In the genomic region with DNA sequence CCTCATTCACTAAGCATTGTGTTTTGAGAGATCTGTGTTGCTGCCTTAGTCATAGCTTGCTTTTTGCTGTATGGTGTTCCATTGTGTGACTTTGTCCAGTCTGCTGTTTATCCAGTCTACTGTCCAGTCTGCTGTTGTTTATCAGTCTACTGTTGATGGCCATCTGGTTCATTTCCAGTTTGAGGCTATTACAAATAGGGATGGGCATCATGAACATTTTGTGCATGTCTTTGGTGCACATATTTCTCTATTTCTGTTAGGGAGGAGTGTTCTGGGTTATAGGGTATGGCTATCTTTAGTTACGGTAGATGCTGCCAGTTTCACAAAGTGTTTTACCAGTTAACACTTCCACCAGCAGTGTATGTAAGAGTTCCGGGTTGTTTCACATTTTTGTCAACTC, we compare ENCODE assay signal across 30 cellular contexts. TPM values are rescaled to one million over a fixed set of nuclear protein-coding genes. Genes with fewer than 3 reads are reported as not detected.
DNase-seq lines count a peak whose midpoint lies in the region; ATAC-seq and TF ChIP-seq lines count a peak whose summit lies in the region.
"Had no signal": no experiment of that assay in that cellular context is flagged by ENCODE, and none has a peak within 500 bp of the region (broad histone marks: within the 10 kb centered on the region; RNA-seq: fewer than 3 reads in every experiment).

No MANE protein-coding gene starts in this region.

- H3K27ac ChIP-seq in CD8-positive, alpha-beta T cell (ENCODE audit: low read depth, low read length), result no peak overlapping the region
- H3K27ac ChIP-seq in heart left ventricle (peak overlapping the region in 10 of 12 donors; percentile 35 to 79 (median 70)), psoas muscle (peak overlapping the region; percentile 46)
- H3K27ac ChIP-seq: BLaER1 treated with 17β-estradiol and CSF1 and Interleukin-3, amounts not matched to agents 10 nM and 100 nM; neutrophil; prostate gland; SK-N-MC; transverse colon had no signal

- H3K9me3 Mint-ChIP-seq in CD8-positive, alpha-beta T cell, result no peaks in the 10 kb centered on the region
- H3K9me3 Mint-ChIP-seq in T-cell, result peaks cover 0 to 4% (median 0%) of the 10 kb centered on the region in 3 donors
- H3K9me3 Mint-ChIP-seq: central memory CD8-positive, alpha-beta T cell; dendritic cell treated with granulocyte-macrophage colony-stimulating factor and Interleukin-4, amounts not matched to agents 40 ng/mL and 50 ng/mL, for 4 days had no signal

- H3K36me3 ChIP-seq in CD8-positive, alpha-beta T cell (ENCODE audit: insufficient read depth, low read length), result peaks cover 27% of the 10 kb centered on the region
- H3K36me3 ChIP-seq in heart left ventricle (peaks cover 0 to 80% (median 59%) of the 10 kb centered on the region in 9 donors), psoas muscle (ENCODE audit: insufficient read depth in 1 of 2, low read depth in 1 of 2) (peaks cover 3 to 77% of the 10 kb centered on the region in 2 donors)
- H3K36me3 ChIP-seq: prostate gland had no signal

- intact Hi-C loops in CD8-positive, alpha-beta T cell (cut with DNase I, micrococcal nuclease), result no loop called here
- intact Hi-C loops in heart left ventricle (cut with DNase I) (no loop called here), psoas muscle (cut with DNase I) (no loop called here)

- H3K4me1 ChIP-seq in CD8-positive, alpha-beta T cell (ENCODE audit: insufficient read depth, low read length), result peaks cover 14% of the 10 kb centered on the region
- H3K4me1 ChIP-seq in heart left ventricle (peaks cover 0 to 54% (median 23%) of the 10 kb centered on the region in 12 donors), psoas muscle (peaks cover 21% of the 10 kb centered on the region)
- H3K4me1 ChIP-seq: prostate gland, transverse colon had no signal

- H3K27ac Mint-ChIP-seq in CD8-positive, alpha-beta T cell, result peak overlapping the region; percentile 42
- peak overlapping the region; percentile 73 to 90 for H3K27ac Mint-ChIP-seq in T-cell
- H3K27ac Mint-ChIP-seq: activated CD8-positive, alpha-beta T cell treated with anti-CD3 and anti-CD28 coated beads for 36 hours; activated naive CD4-positive, alpha-beta T cell treated with anti-CD3 and anti-CD28 coated beads, Interleukin-2, amount 50 U/mL, for 24 hours; activated T-helper 2 cell treated with anti-CD3 and anti-CD28 coated beads, Interferon-gamma antibody, Interleukin-2, Interleukin-4, amounts not matched to agents 10 μg/mL and 5 μg/mL and 100 μg/mL, durations not matched to agents 14 hours and 24 hours and 36 hours; dendritic cell treated with granulocyte-macrophage colony-stimulating factor and Interleukin-4, amounts not matched to agents 40 ng/mL and 50 ng/mL, for 4 days had no signal

- H3K36me3 Mint-ChIP-seq in CD8-positive, alpha-beta T cell, result peaks cover 77% of the 10 kb centered on the region
- H3K36me3 Mint-ChIP-seq in T-cell, result peaks cover 70% of the 10 kb centered on the region

- no peaks in the 10 kb centered on the region for H3K27me3 Mint-ChIP-seq in CD8-positive, alpha-beta T cell (ENCODE audit: low read depth)
- no peaks in the 10 kb centered on the region for H3K27me3 Mint-ChIP-seq in T-cell
- H3K27me3 Mint-ChIP-seq: activated CD8-positive, alpha-beta T cell treated with anti-CD3 and anti-CD28 coated beads for 36 hours; activated naive CD4-positive, alpha-beta T cell treated with anti-CD3 and anti-CD28 coated beads, Interleukin-2, amount 50 U/mL, for 24 hours; central memory CD8-positive, alpha-beta T cell; dendritic cell treated with granulocyte-macrophage colony-stimulating factor and Interleukin-4, amounts not matched to agents 40 ng/mL and 50 ng/mL, for 4 days had no signal

- no peak for TF ChIP-seq POLR2A in heart left ventricle (IDR thresholded peaks at IDR 0.05)

- no peak overlapping the region for H3K4me3 Mint-ChIP-seq in CD8-positive, alpha-beta T cell
- H3K4me3 Mint-ChIP-seq in T-cell, result no peak overlapping the region
- H3K4me3 Mint-ChIP-seq: activated CD8-positive, alpha-beta T cell treated with anti-CD3 and anti-CD28 coated beads for 36 hours; activated naive CD4-positive, alpha-beta T cell treated with anti-CD3 and anti-CD28 coated beads, Interleukin-2, amount 50 U/mL, for 24 hours; central memory CD8-positive, alpha-beta T cell; dendritic cell treated with granulocyte-macrophage colony-stimulating factor and Interleukin-4, amounts not matched to agents 40 ng/mL and 50 ng/mL, for 4 days had no signal

- ATAC-seq in CD8-positive, alpha-beta T cell, result no peak
- ATAC-seq in T-cell (replicated peaks in 1 of 4) (no peak), heart left ventricle (peak; percentile 48 to 80 (median 54)), psoas muscle (peak in 3 of 4 donors; percentile 55 to 74 (median 64)), HG02610 (IDR thresholded peaks at IDR 0.05; ENCODE audit: unreplicated experiment) (no peak)
- ATAC-seq: activated CD8-positive, alpha-beta T cell treated with anti-CD3 and anti-CD28 coated beads for 36 hours had no signal

- no peak overlapping the region for H3K4me3 ChIP-seq in CD8-positive, alpha-beta T cell (ENCODE audit: low read depth, low read length)
- H3K4me3 ChIP-seq in heart left ventricle (no peak overlapping the region), psoas muscle (no peak overlapping the region)
- H3K4me3 ChIP-seq: BLaER1 treated with 17β-estradiol and CSF1 and Interleukin-3, amounts not matched to agents 10 nM and 100 nM; MG63; prostate gland; SK-N-MC; skin epidermis; transverse colon had no signal

- 27 to 57% (median 36%) methylated on average over 2 of the region's 2 CpGs for WGBS in heart left ventricle, 4 donors
- WGBS in psoas muscle, 3 donors, result 46 to 48% (median 47%) methylated on average over 2 of the region's 2 CpGs

- no peaks in the 10 kb centered on the region for H3K27me3 ChIP-seq in CD8-positive, alpha-beta T cell (ENCODE audit: insufficient read depth, low read length)
- H3K27me3 ChIP-seq in heart left ventricle (no peaks in the 10 kb centered on the region), psoas muscle (ENCODE audit: insufficient read depth in 3 of 3, low read length in 2 of 3) (no peaks in the 10 kb centered on the region)
- H3K27me3 ChIP-seq: BLaER1 treated with 17β-estradiol and CSF1 and Interleukin-3, amounts not matched to agents 10 nM and 100 nM; MG63; neutrophil; transverse colon had no signal

- no peaks in the 10 kb centered on the region for H3K9me3 ChIP-seq in CD8-positive, alpha-beta T cell (ENCODE audit: low read length)
- H3K9me3 ChIP-seq in heart left ventricle (peaks cover 0 to 9% (median 0%) of the 10 kb centered on the region in 12 donors), psoas muscle (no peaks in the 10 kb centered on the region)
- H3K9me3 ChIP-seq: MG63, neutrophil, prostate gland, transverse colon had no signal

- DNase-seq in CD8-positive, alpha-beta T cell, result no peak
- DNase-seq in T-cell (no peak), heart left ventricle (no peak), psoas muscle (no peak), AG08396 (ENCODE audit: low spot score) (no peak)
- no peak for DNase-seq in stimulated activated CD4-positive, alpha-beta T cell treated with anti-CD3 and anti-CD28 coated beads, Interleukin-12 subunit alpha, Interleukin-12 subunit beta, amount 100 ng/mL, for 4 hours
- DNase-seq: activated CD4-positive, alpha-beta T cell treated with anti-CD3 and anti-CD28 coated beads for 1 hour; activated CD8-positive, alpha-beta T cell treated with anti-CD3 and anti-CD28 coated beads for 36 hours; HCEC 1CT; head of caudate nucleus; KBM-7; mammary epithelial cell; MG63; NCI-H1694; RPMI8226; stimulated activated CD4-positive, alpha-beta T cell treated with anti-CD3 and anti-CD28 coated beads, Interleukin-1b, Interleukin-23, amount 100 ng/mL, for 48 hours; T-helper 2 cell; transverse colon had no signal

- peaks cover 28% of the 10 kb centered on the region for H3K4me1 Mint-ChIP-seq in CD8-positive, alpha-beta T cell (ENCODE audit: low read depth)
- peaks cover 35 to 49% (median 46%) of the 10 kb centered on the region in 3 donors for H3K4me1 Mint-ChIP-seq in T-cell

- no peak for TF ChIP-seq CTCF in CD8-positive, alpha-beta T cell (IDR thresholded peaks at IDR 0.05)
- TF ChIP-seq CTCF in heart left ventricle (IDR thresholded peaks at IDR 0.05), result no peak
- TF ChIP-seq CTCF in psoas muscle (IDR thresholded peaks at IDR 0.05), result no peak

- POLR2A ChIA-PET in CD8-positive, alpha-beta T cell (lab: Charles Lee), result no interaction called here
- POLR2A ChIA-PET in T-cell (lab: Charles Lee), result no interaction called here

- CTCF ChIA-PET in CD8-positive, alpha-beta T cell (lab: Charles Lee), result interaction anchor here (1.4 kb wide), 1 partner anchor 33 kb away, joined by 4 read pairs; no protein-coding TSS in a partner anchor
- CTCF ChIA-PET in T-cell (lab: Charles Lee), result interaction anchor here (0.6 to 0.7 kb wide), 3 partner anchors 17 to 138 kb away, joined by 3 read pairs; no protein-coding TSS in a partner anchor

RNA-seq across cellular contexts. Expression of gene CLEC3B, which starts 22.2 kb away (rescaled TPM):
- under 1 TPM in 1 of 2 experiments, not detected in 1; 0.38 TPM for total RNA-seq in CD8-positive, alpha-beta T cell
- total RNA-seq in T-cell (1 to 10 TPM in 2 of 5 donors, under 1 TPM in 3; 0.55 to 1.6 (median 0.66) TPM), heart left ventricle (100 to 1,000 TPM in 2 of 9 donors, 10 to 100 TPM in 7; 34.8 to 131 (median 71.3) TPM), psoas muscle (10 to 100 TPM; 10.3 to 41.7 (median 16.5) TPM)
- polyA plus RNA-seq in heart left ventricle (100 to 1,000 TPM; 114 to 205 TPM), psoas muscle (10 to 100 TPM; 24.6 to 29.6 (median 26.7) TPM)
- total RNA-seq: activated CD8-positive, alpha-beta T cell treated with anti-CD3 and anti-CD28 coated beads for 36 hours; activated T-helper 2 cell treated with anti-CD3 and anti-CD28 coated beads, Interferon-gamma antibody, Interleukin-2, Interleukin-4, amounts not matched to agents 10 μg/mL and 5 μg/mL and 100 μg/mL, durations not matched to agents 14 hours and 24 hours and 36 hours; Daoy; HT1080 had no signal

RNA-seq across cellular contexts. Expression of gene EXOSC7, which starts 27.8 kb away (rescaled TPM):
- total RNA-seq in CD8-positive, alpha-beta T cell, result 10 to 100 TPM; 35.2 to 39.3 TPM
- total RNA-seq in T-cell (10 to 100 TPM; 27.7 to 44.3 (median 42.0) TPM), heart left ventricle (10 to 100 TPM; 23.8 to 87.3 (median 30.7) TPM), psoas muscle (10 to 100 TPM; 27.8 to 54.8 (median 46.3) TPM)
- polyA plus RNA-seq in heart left ventricle (10 to 100 TPM; 34.8 to 52.5 TPM), psoas muscle (10 to 100 TPM; 28.4 to 39.4 (median 36.3) TPM)

RNA-seq across cellular contexts. Expression of gene ZDHHC3, which starts 27.9 kb away (rescaled TPM):
- 10 to 100 TPM; 42.2 to 42.4 TPM for total RNA-seq in CD8-positive, alpha-beta T cell
- total RNA-seq in T-cell, result 10 to 100 TPM; 38.8 to 53.9 (median 44.5) TPM
- 10 to 100 TPM; 40.5 to 94.7 (median 52.7) TPM for total RNA-seq in heart left ventricle
- polyA plus RNA-seq in heart left ventricle, result 10 to 100 TPM; 17.9 to 54.0 TPM
- 10 to 100 TPM; 22.2 to 58.3 (median 40.6) TPM for total RNA-seq in psoas muscle
- 10 to 100 TPM; 32.3 to 51.1 (median 40.8) TPM for polyA plus RNA-seq in psoas muscle

Comparison
In these comparisons a context has a peak if more than half of its experiments do, and no peak if none do; other contexts are left out.
1. ATAC-seq: peak in heart left ventricle (4 of 4) and psoas muscle (3 of 4); none in CD8-positive, alpha-beta T cell (single experiment), T-cell (0 of 4) and HG02610 (single experiment).
2. RNA of gene CLEC3B, which starts 22.2 kb away (total RNA-seq): 34.8 to 131 TPM in heart left ventricle and 10.3 to 41.7 TPM in psoas muscle; 0.55 to 1.6 TPM in T-cell and 0.38 TPM in CD8-positive, alpha-beta T cell; every median in the first group is over 4 times any median in the second.